ENCODE assay signal across 17 cellular contexts in the genomic region with DNA sequence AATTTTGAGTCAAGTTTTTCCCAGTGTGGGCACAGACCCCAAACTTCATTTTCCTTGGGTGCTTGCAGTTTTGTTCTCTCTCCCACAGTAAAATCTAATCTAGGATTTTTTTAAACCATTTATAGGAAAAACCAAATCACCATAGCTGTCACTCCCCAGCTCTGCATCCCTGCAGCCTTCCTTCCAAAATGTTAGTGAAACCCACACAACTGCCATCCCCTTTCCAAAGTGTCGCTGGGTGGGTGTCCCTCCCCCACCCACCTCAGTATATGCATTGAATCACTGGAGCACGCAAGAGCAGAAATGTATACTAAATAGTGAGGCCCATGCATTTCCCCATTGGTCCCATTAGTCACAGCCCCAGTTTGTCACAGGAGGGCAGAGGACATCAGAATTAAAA.
DNase-seq lines count a peak whose midpoint lies in the region; ATAC-seq and TF ChIP-seq lines count a peak whose summit lies in the region.
"Had no signal": no experiment of that assay in that cellular context is flagged by ENCODE, and none has a peak within 500 bp of the region (broad histone marks: within the 10 kb centered on the region; RNA-seq: fewer than 3 reads in every experiment).

No MANE protein-coding gene starts in this region.

- no peak overlapping the region for H3K4ac ChIP-seq in IMR-90 (ENCODE audit: low read depth, low read length)
- H3K4ac ChIP-seq in neuronal stem cell (ENCODE audit: low read length): no peak overlapping the region

- CTCF ChIA-PET in IMR-90 (lab: Yijun Ruan, JAX) (no interaction called here), Calu3 (lab: Charles Lee) (no interaction called here)

- H3K36me3 ChIP-seq in IMR-90 (ENCODE audit: control insufficient read depth, insufficient read depth, low read length): peaks cover 25% of the 10 kb centered on the region
- no peaks in the 10 kb centered on the region for H3K36me3 ChIP-seq in neuronal stem cell (replicated peaks in 1 of 2; ENCODE audit: control insufficient read depth in 2 of 2, insufficient read depth in 2 of 2, low read length in 2 of 2)
- H3K36me3 ChIP-seq: BE2C had no signal

- TF ChIP-seq POLR2A in IMR-90 (IDR thresholded peaks at IDR 0.05; ENCODE audit: low read depth, low read length): no peak

- intact Hi-C loops in IMR-90 (cut with micrococcal nuclease): no loop called here
- intact Hi-C loops in Calu3 (cut with micrococcal nuclease; ENCODE audit: unreplicated experiment): no loop called here

- peaks cover 14% of the 10 kb centered on the region for H3K4me1 ChIP-seq in IMR-90 (ENCODE audit: control insufficient read depth, insufficient read depth, low read length)
- peaks cover 8 to 36% of the 10 kb centered on the region in 2 donors for H3K4me1 ChIP-seq in neuronal stem cell (ENCODE audit: control insufficient read depth in 2 of 2, insufficient read depth in 1 of 2, low read depth in 1 of 2, low read length in 2 of 2)
- H3K4me1 ChIP-seq: Caco-2 had no signal

- peak overlapping the region in 1 of 5 experiments; percentile 36 for H3K4me3 Mint-ChIP-seq in brain
- H3K4me3 Mint-ChIP-seq in mesothelial cell of epicardium: no peak overlapping the region
- no peak overlapping the region for H3K4me3 Mint-ChIP-seq in Calu3 (ENCODE audit: low read depth, unreplicated experiment)
- H3K4me3 Mint-ChIP-seq: CD4-positive, alpha-beta T cell had no signal

- H3K27ac ChIP-seq in IMR-90 (ENCODE audit: insufficient read depth, low read length) (no peak overlapping the region), neuronal stem cell (replicated peaks; ENCODE audit: low read length) (no peak overlapping the region)

- H3K36me3 Mint-ChIP-seq in brain: no peaks in the 10 kb centered on the region
- peaks cover 6% of the 10 kb centered on the region for H3K36me3 Mint-ChIP-seq in mesothelial cell of epicardium
- no peaks in the 10 kb centered on the region for H3K36me3 Mint-ChIP-seq in Calu3 (ENCODE audit: insufficient read depth, unreplicated experiment)

- H4K8ac ChIP-seq in IMR-90 (ENCODE audit: low read depth in 2 of 2, low read length in 2 of 2) (no peak overlapping the region; a peak in 1 of 4 replicates), neuronal stem cell (ENCODE audit: low read depth, low read length) (no peak overlapping the region)

- no peaks in the 10 kb centered on the region for H3K27me3 ChIP-seq in IMR-90 (ENCODE audit: control insufficient read depth, insufficient read depth, low read length)
- no peaks in the 10 kb centered on the region for H3K27me3 ChIP-seq in neuronal stem cell (ENCODE audit: control insufficient read depth in 3 of 3, insufficient read depth in 3 of 3, low read depth in 1 of 3, low read length in 3 of 3)
- H3K27me3 ChIP-seq: BE2C had no signal

- H2BK120ac ChIP-seq in IMR-90 (ENCODE audit: low read depth, low read length): peak overlapping the region; percentile 30; the same call in 1 of the 2 replicates
- H2BK120ac ChIP-seq in neuronal stem cell (ENCODE audit: low read depth, low read length): no peak overlapping the region

- H3K14ac ChIP-seq in IMR-90 (replicated peaks; ENCODE audit: low read depth, low read length): no peak overlapping the region
- H3K14ac ChIP-seq in neuronal stem cell (ENCODE audit: low read length): no peak overlapping the region

- WGBS in IMR-90 (ENCODE audit: extremely low coverage in 2 of 2, insufficient read length in 1 of 2), 2 experiments: no CpG with 5 or more reads among the region's 2 CpGs
- no CpG with 5 or more reads among the region's 2 CpGs for WGBS in neuronal stem cell (ENCODE audit: extremely low coverage in 2 of 2, insufficient read length in 2 of 2, insufficient replicate concordance in 1 of 2), 2 donors

- H2AFZ ChIP-seq in IMR-90 (replicated peaks; ENCODE audit: low read length, poor library complexity) (no peak overlapping the region), neuronal stem cell (ENCODE audit: low read length) (peak overlapping the region; percentile 61)

- dilution Hi-C loops in IMR-90 (cut with HindIII; ENCODE audit: low sequenced_read_pairs, unreplicated experiment): no loop called here

- H3K4me1 Mint-ChIP-seq in brain: peaks cover 72% of the 10 kb centered on the region
- peaks cover 78% of the 10 kb centered on the region for H3K4me1 Mint-ChIP-seq in mesothelial cell of epicardium
- H3K4me1 Mint-ChIP-seq in Calu3 (ENCODE audit: low read depth, unreplicated experiment): peaks cover under 1% of the 10 kb centered on the region

- H2BK12ac ChIP-seq in neuronal stem cell (ENCODE audit: low read length): no peak overlapping the region

- H3K27me3 Mint-ChIP-seq in brain (no peaks in the 10 kb centered on the region), mesothelial cell of epicardium (ENCODE audit: low read depth) (no peaks in the 10 kb centered on the region), Calu3 (ENCODE audit: unreplicated experiment) (no peaks in the 10 kb centered on the region)
- H3K27me3 Mint-ChIP-seq: CD4-positive, alpha-beta T cell had no signal

- no peak overlapping the region for H3K9ac ChIP-seq in IMR-90 (ENCODE audit: low read depth, low read length)
- no peak overlapping the region for H3K9ac ChIP-seq in neuronal stem cell (ENCODE audit: low read depth, low read length, poor library complexity)

- POLR2A ChIA-PET in IMR-90 (lab: Charles Lee; ENCODE audit: unreplicated experiment): no interaction called here

- TF ChIP-seq RAD21 in IMR-90 (IDR thresholded peaks at IDR 0.05; ENCODE audit: low read length): no peak

- no peak overlapping the region for H3K56ac ChIP-seq in IMR-90 (ENCODE audit: extremely low read depth, insufficient read depth, low read length)

- H3K79me1 ChIP-seq in IMR-90 (ENCODE audit: low read depth in 1 of 2, low read length in 2 of 2) (peaks cover 23 to 44% of the 10 kb centered on the region in 2 experiments), neuronal stem cell (ENCODE audit: low read depth, low read length) (peaks cover 1% of the 10 kb centered on the region)

- H2AK5ac ChIP-seq in IMR-90 (ENCODE audit: low read depth, low read length) (no peak overlapping the region), neuronal stem cell (ENCODE audit: low read depth, low read length) (no peak overlapping the region)

- ATAC-seq in IMR-90 (ENCODE audit: low read depth): no peak

- H3K23ac ChIP-seq in IMR-90 (ENCODE audit: low read depth, low read length) (no peak overlapping the region), neuronal stem cell (ENCODE audit: low read depth, low read length, poor library complexity) (no peak overlapping the region)

- H2BK5ac ChIP-seq in IMR-90 (ENCODE audit: low read depth, low read length, poor library complexity, severe bottlenecking) (no peak overlapping the region), neuronal stem cell (ENCODE audit: low read length) (no peak overlapping the region)

- no peak overlapping the region for H4K5ac ChIP-seq in IMR-90 (ENCODE audit: low read depth, low read length)

- peak overlapping the region in 3 of 5 experiments; percentile 18 to 95 (median 26) for H3K27ac Mint-ChIP-seq in brain
- peak overlapping the region; percentile 80 for H3K27ac Mint-ChIP-seq in mesothelial cell of epicardium
- no peak overlapping the region for H3K27ac Mint-ChIP-seq in Calu3 (ENCODE audit: unreplicated experiment)
- H3K27ac Mint-ChIP-seq: CD4-positive, alpha-beta T cell had no signal

- no peaks in the 10 kb centered on the region for H3K9me3 Mint-ChIP-seq in brain
- no peaks in the 10 kb centered on the region for H3K9me3 Mint-ChIP-seq in mesothelial cell of epicardium
- H3K9me3 Mint-ChIP-seq in Calu3 (ENCODE audit: low read depth, unreplicated experiment): no peaks in the 10 kb centered on the region
- H3K9me3 Mint-ChIP-seq: CD4-positive, alpha-beta T cell had no signal

- in situ Hi-C loops in IMR-90 (cut with MboI; ENCODE audit: low sequenced_read_pairs): no loop called here

- no peaks in the 10 kb centered on the region for H3K9me3 ChIP-seq in IMR-90 (ENCODE audit: control insufficient read depth, insufficient read depth, low read length)
- H3K9me3 ChIP-seq in neuronal stem cell (replicated peaks in 1 of 2; ENCODE audit: control insufficient read depth in 2 of 2, insufficient read depth in 1 of 2, low read depth in 1 of 2, low read length in 2 of 2): peaks cover 0 to 3% of the 10 kb centered on the region in 2 donors
- H3K9me3 ChIP-seq: BE2C, Caco-2 had no signal

- TF ChIP-seq CTCF in IMR-90 (conservative IDR thresholded peaks at IDR 0.05; ENCODE audit: low read depth, low read length): no peak
- no peak for TF ChIP-seq CTCF in brain (conservative IDR thresholded peaks at IDR 0.05)
- no peak for TF ChIP-seq CTCF in mesothelial cell of epicardium (IDR thresholded peaks at IDR 0.05; ENCODE audit: unreplicated experiment)
- no peak for TF ChIP-seq CTCF in Calu3 (IDR thresholded peaks at IDR 0.05; ENCODE audit: unreplicated experiment)

- H2BK15ac ChIP-seq in IMR-90 (ENCODE audit: low read depth, low read length): no peak overlapping the region
- no peak overlapping the region for H2BK15ac ChIP-seq in neuronal stem cell (ENCODE audit: low read length)

- peaks cover 7% of the 10 kb centered on the region; the same call in 1 of the 2 replicates for H3K9me1 ChIP-seq in IMR-90 (ENCODE audit: insufficient read depth, low read length)

- DNase-seq in IMR-90 (no peak), mesothelial cell of epicardium (ENCODE audit: low spot score in 2 of 2, unreplicated experiment in 2 of 2) (no peak), neuronal stem cell (ENCODE audit: low spot score) (no peak), mucosa of gallbladder (ENCODE audit: low spot score) (no peak), Calu3 (no peak), HCEC 1CT (no peak), foreskin melanocyte (no peak)
- DNase-seq: BE2C; C1 segment of cervical spinal cord; Caco-2; CD4-positive, alpha-beta T cell; DMS153; DMS79; GDM1; GOT3; H7 had no signal

- H4K91ac ChIP-seq in IMR-90 (ENCODE audit: insufficient read depth, low read depth, low read length): no peak overlapping the region
- H4K91ac ChIP-seq in neuronal stem cell (ENCODE audit: low read depth, low read length, poor library complexity): no peak overlapping the region

- H4K20me1 ChIP-seq in IMR-90 (ENCODE audit: insufficient read depth, low read length): no peaks in the 10 kb centered on the region

- BruUV-seq in IMR-90 (replicated peaks; lab: Mats Ljungman, UMichigan): no TSS peak
- BruUV-seq in Calu3 (replicated peaks; lab: Mats Ljungman, UMichigan): no TSS peak

- H2BK20ac ChIP-seq in IMR-90 (ENCODE audit: low read depth, low read length): no peak overlapping the region

- no peak overlapping the region for H3K18ac ChIP-seq in IMR-90 (ENCODE audit: low read depth, low read length)
- H3K18ac ChIP-seq in neuronal stem cell (ENCODE audit: low read length): no peak overlapping the region

- H2AK9ac ChIP-seq in IMR-90 (replicated peaks; ENCODE audit: low read depth, low read length, poor library complexity): no peak overlapping the region

- H3K4me3 ChIP-seq in IMR-90 (ENCODE audit: insufficient read depth, low read depth, low read length): no peak overlapping the region
- no peak overlapping the region for H3K4me3 ChIP-seq in neuronal stem cell (ENCODE audit: low read length in 2 of 2)

- no peak overlapping the region for H3K4me2 ChIP-seq in IMR-90 (ENCODE audit: low read depth, low read length)
- no peak overlapping the region for H3K4me2 ChIP-seq in neuronal stem cell (ENCODE audit: insufficient read depth, low read length, poor library complexity, severe bottlenecking)
